ENCODE assay signal across 10 cellular contexts in genomic region chr1:2587860-2588571, GRCh38. TPM values are rescaled to one million over a fixed set of nuclear protein-coding genes. Genes with fewer than 3 reads are reported as not detected.
DNase-seq lines count a peak whose midpoint lies in the region; ATAC-seq and TF ChIP-seq lines count a peak whose summit lies in the region.
"Had no signal": no experiment of that assay in that cellular context is flagged by ENCODE, and none has a peak within 500 bp of the region (broad histone marks: within the 10 kb centered on the region; RNA-seq: fewer than 3 reads in every experiment).

No MANE protein-coding gene starts in this region.

- H3K79me2 ChIP-seq in mammary epithelial cell (ENCODE audit: insufficient read depth, low read length), result no peaks in the 10 kb centered on the region
- no peaks in the 10 kb centered on the region for H3K79me2 ChIP-seq in Karpas-422 (ENCODE audit: low read length)

- CTCF ChIA-PET in mammary epithelial cell (lab: Charles Lee; ENCODE audit: low non-redundant PET), result interaction anchor here (0.6 kb wide), 1 partner anchor 374 kb away, joined by 3 read pairs; no protein-coding TSS in a partner anchor

- H3K4me2 ChIP-seq in mammary epithelial cell (ENCODE audit: insufficient read depth, low read depth, low read length) (peak overlapping the region; percentile 99), Karpas-422 (ENCODE audit: low read depth, low read length, poor library complexity, severe bottlenecking) (no peak overlapping the region)

- dilution Hi-C loops in mammary epithelial cell (cut with HindIII; ENCODE audit: low sequenced_read_pairs), result loop anchor here (10.0 kb wide), 2 partner anchors 393 to 433 kb away; partner anchors contain the start of gene FAAP20

- ATAC-seq in Right ventricle myocardium superior (ENCODE audit: poor library complexity) (no peak), mucosa of descending colon (no peak), HG03571 (IDR thresholded peaks at IDR 0.05; ENCODE audit: unreplicated experiment) (no peak)

- 48% methylated on average over 3 of the region's 19 CpGs for WGBS in mammary epithelial cell (ENCODE audit: low coverage, missing lambda C conversion rate)

- in situ Hi-C loops in mammary epithelial cell (cut with MboI; ENCODE audit: low sequenced_read_pairs in 2 of 2), result loop anchor here in 1 of 2 donors (25.0 kb wide), 1 partner anchor 849 kb away; no protein-coding TSS in a partner anchor

- H3K9me2 ChIP-seq in Karpas-422 (replicated peaks; ENCODE audit: insufficient read depth, low read length), result no peaks in the 10 kb centered on the region

- H3K27ac ChIP-seq in right atrium auricular region (no peak overlapping the region), mammary epithelial cell (ENCODE audit: insufficient read depth, low read depth, low read length) (no peak overlapping the region), Karpas-422 (ENCODE audit: low read length) (no peak overlapping the region)

- H3K9ac ChIP-seq in mammary epithelial cell (ENCODE audit: insufficient read depth, low read length), result no peak overlapping the region
- H3K9ac ChIP-seq in Karpas-422 (ENCODE audit: low read length), result no peak overlapping the region

- H3K36me3 ChIP-seq in right atrium auricular region (no peaks in the 10 kb centered on the region), mammary epithelial cell (ENCODE audit: insufficient read depth, low read length) (no peaks in the 10 kb centered on the region), mucosa of descending colon (ENCODE audit: low read depth) (peaks cover 2% of the 10 kb centered on the region), Karpas-422 (ENCODE audit: insufficient read depth, low read length) (no peaks in the 10 kb centered on the region)

- DNase-seq in Right ventricle myocardium superior, result peak; percentile 43
- no peak for DNase-seq in right atrium auricular region (ENCODE audit: low spot score)
- DNase-seq in mammary epithelial cell, result no peak
- DNase-seq in mucosa of descending colon, result peak in 2 of 3 donors; percentile 49 to 68
- DNase-seq in GDM1 (lab: John Stamatoyannopoulos, UW), result no peak
- no peak for DNase-seq in DMS53 treated with DMSO at 0.1 percent for 48 hours (lab: John Stamatoyannopoulos, UW; ENCODE audit: unreplicated experiment)
- DNase-seq in Karpas-422, result no peak
- DNase-seq: NCI-H524 had no signal

- H3K27me3 ChIP-seq in right atrium auricular region (no peaks in the 10 kb centered on the region), mammary epithelial cell (ENCODE audit: insufficient read depth, low read length) (no peaks in the 10 kb centered on the region), Karpas-422 (ENCODE audit: low read length) (no peaks in the 10 kb centered on the region)

- no peak overlapping the region for H2AFZ ChIP-seq in mammary epithelial cell (ENCODE audit: low read depth, low read length)
- no peak overlapping the region for H2AFZ ChIP-seq in Karpas-422 (ENCODE audit: low read length)

- no peaks in the 10 kb centered on the region for H4K20me1 ChIP-seq in mammary epithelial cell (ENCODE audit: insufficient read depth, low read length)
- H4K20me1 ChIP-seq in Karpas-422 (ENCODE audit: insufficient read depth, low read depth, low read length), result no peaks in the 10 kb centered on the region

- H3K4me3 ChIP-seq in right atrium auricular region, result peak overlapping the region in 1 of 2 donors; percentile 97
- H3K4me3 ChIP-seq in mammary epithelial cell (replicated peaks in 1 of 3; ENCODE audit: insufficient read depth in 1 of 3, low read depth in 2 of 3, low read length in 3 of 3), result peak overlapping the region; percentile 75 to 91 (median 78)
- H3K4me3 ChIP-seq in mucosa of descending colon, result no peak overlapping the region
- no peak overlapping the region for H3K4me3 ChIP-seq in Karpas-422 (ENCODE audit: low read length)

- BruUV-seq in mammary epithelial cell (replicated peaks; lab: Mats Ljungman, UMichigan), result no TSS peak

- peaks cover 0 to 28% of the 10 kb centered on the region in 2 donors for H3K4me1 ChIP-seq in right atrium auricular region
- H3K4me1 ChIP-seq in mammary epithelial cell (ENCODE audit: insufficient read depth, low read length), result peaks cover 11% of the 10 kb centered on the region
- H3K4me1 ChIP-seq in mucosa of descending colon (ENCODE audit: low read depth), result peaks cover 28% of the 10 kb centered on the region
- H3K4me1 ChIP-seq in Karpas-422 (ENCODE audit: low read length), result peaks cover 16% of the 10 kb centered on the region

- H3K9me3 ChIP-seq in right atrium auricular region (no peaks in the 10 kb centered on the region), mammary epithelial cell (replicated peaks; ENCODE audit: insufficient read depth, low read length) (no peaks in the 10 kb centered on the region), mucosa of descending colon (no peaks in the 10 kb centered on the region), Karpas-422 (ENCODE audit: low read length) (no peaks in the 10 kb centered on the region)

- no peak for TF ChIP-seq CTCF in right atrium auricular region (IDR thresholded peaks at IDR 0.05)
- TF ChIP-seq CTCF in mammary epithelial cell (conservative IDR thresholded peaks at IDR 0.05 in 1 of 2, IDR thresholded peaks at IDR 0.05 in 1 of 2; ENCODE audit: extremely low read depth in 1 of 2, insufficient read depth in 1 of 2, low read depth in 1 of 2, low read length in 2 of 2), result no peak
- no peak for TF ChIP-seq CTCF in mucosa of descending colon (IDR thresholded peaks at IDR 0.05)

- intact Hi-C loops in Right ventricle myocardium superior (cut with DNase I) (no loop called here), mammary epithelial cell (cut with micrococcal nuclease) (loop anchor here (2.0 kb wide), 1 partner anchor 55 kb away; no protein-coding TSS in a partner anchor), mucosa of descending colon (cut with DNase I, micrococcal nuclease) (no loop called here)

RNA-seq across cellular contexts. Expression of gene PRXL2B, which starts 1.4 kb away (rescaled TPM):
- total RNA-seq in Right ventricle myocardium superior (9.8 TPM), right atrium auricular region (1 to 10 TPM; 6.4 to 6.8 TPM), mammary epithelial cell (10 to 100 TPM; 15.7 to 29.1 TPM), mucosa of descending colon (10 to 100 TPM; 45.2 to 65.5 (median 48.3) TPM)
- 26.3 TPM for polyA plus RNA-seq in mammary epithelial cell
- polyA minus RNA-seq in mammary epithelial cell, result 3.5 TPM
- 0.89 and 0.90 TPM in 2 replicates for total RNA-seq in Karpas-422 (2014; rRNA removed; shearing (Covaris generic); ENCODE audit: low replicate concordance)

RNA-seq across cellular contexts. Expression of gene TNFRSF14, which starts 31.8 kb away (rescaled TPM):
- 16.0 TPM for total RNA-seq in Right ventricle myocardium superior
- 10 to 100 TPM in 1 of 2 donors, 1 to 10 TPM in 1; 9.2 to 14.5 TPM for total RNA-seq in right atrium auricular region
- 10 to 100 TPM; 12.9 to 19.0 TPM for total RNA-seq in mammary epithelial cell
- polyA plus RNA-seq in mammary epithelial cell, result 19.6 TPM
- 11.4 TPM for polyA minus RNA-seq in mammary epithelial cell
- total RNA-seq in mucosa of descending colon, result 100 to 1,000 TPM; 143 to 206 (median 146) TPM
- total RNA-seq in Karpas-422 (2014; rRNA removed; shearing (Covaris generic); ENCODE audit: low replicate concordance), result 10.3 and 15.6 TPM in 2 replicates

RNA-seq across cellular contexts. Expression of gene MMEL1, which starts 44.8 kb away (rescaled TPM):
- total RNA-seq in Right ventricle myocardium superior, result 0.48 TPM
- not detected for total RNA-seq in right atrium auricular region
- not detected for total RNA-seq in mammary epithelial cell
- polyA plus RNA-seq in mammary epithelial cell, result not detected
- polyA minus RNA-seq in mammary epithelial cell, result not detected
- total RNA-seq in mucosa of descending colon, result 10 to 100 TPM in 1 of 3 donors, 1 to 10 TPM in 2; 4.2 to 10.9 (median 9.4) TPM
- total RNA-seq in Karpas-422 (2014; rRNA removed; shearing (Covaris generic); ENCODE audit: low replicate concordance), result not detected in 2 replicates

RNA-seq across cellular contexts. Expression of gene HES5, which starts 58.0 kb away (rescaled TPM):
- total RNA-seq in Right ventricle myocardium superior, result 1.6 TPM
- not detected for total RNA-seq in right atrium auricular region
- total RNA-seq in mammary epithelial cell, result not detected
- not detected for polyA plus RNA-seq in mammary epithelial cell
- not detected for polyA minus RNA-seq in mammary epithelial cell
- 1 to 10 TPM; 1.3 to 7.8 (median 1.6) TPM for total RNA-seq in mucosa of descending colon
- not detected in 2 replicates for total RNA-seq in Karpas-422 (2014; rRNA removed; shearing (Covaris generic); ENCODE audit: low replicate concordance)
- total RNA-seq: omental fat pad had no signal

Comparison
In these comparisons a context has a peak if more than half of its experiments do, and no peak if none do; other contexts are left out.
1. DNase-seq: peak in Right ventricle myocardium superior (single experiment) and mucosa of descending colon (2 of 3); none in right atrium auricular region (single experiment), mammary epithelial cell (single experiment), GDM1 (single experiment), DMS53 treated with DMSO at 0.1 percent for 48 hours (single experiment) and Karpas-422 (single experiment).
2. H3K4me3 ChIP-seq: peak in mammary epithelial cell (3 of 3); none in mucosa of descending colon (single experiment) and Karpas-422 (single experiment).